In the genomic region with DNA sequence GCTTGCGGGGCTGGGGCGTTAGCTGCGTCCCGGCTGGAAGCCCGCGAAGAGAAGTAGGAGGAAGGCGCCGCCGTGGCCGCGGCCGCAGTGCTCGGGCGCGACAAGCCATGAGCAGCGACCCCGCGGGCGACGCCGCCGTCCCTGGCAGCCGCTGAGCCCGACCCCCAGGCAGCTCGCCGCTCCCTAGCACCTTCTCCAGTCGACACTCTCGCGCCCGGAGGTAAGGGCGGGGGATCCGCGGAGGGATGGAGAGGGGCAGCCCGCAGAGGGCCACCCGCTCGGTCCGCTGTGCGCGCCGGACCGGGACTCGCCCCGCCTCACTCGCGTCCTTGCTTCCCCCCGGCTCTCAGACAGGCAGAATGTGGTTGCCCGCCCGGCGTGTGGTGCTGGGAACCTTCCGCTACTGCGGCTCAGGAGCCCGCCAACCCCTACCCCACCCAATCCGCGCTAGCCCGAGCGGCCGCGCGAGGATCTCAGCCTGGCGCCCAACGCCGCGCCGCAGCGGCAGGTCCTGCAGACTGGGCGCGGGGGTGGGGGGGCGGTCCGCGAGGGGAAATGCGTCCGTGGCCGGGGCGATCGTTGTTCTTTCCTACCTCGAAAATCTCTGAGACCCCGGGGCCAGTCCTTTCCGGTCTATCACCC, we compare ENCODE assay signal across 8 cellular contexts. TPM values are rescaled to one million over a fixed set of nuclear protein-coding genes. Genes with fewer than 3 reads are reported as not detected.
DNase-seq lines count a peak whose midpoint lies in the region; ATAC-seq and TF ChIP-seq lines count a peak whose summit lies in the region.

A gene (plus strand): TSS at position 18 of the 642 bp plus-strand sequence. CDS start 53,354 bp downstream, outside the sequence.

- CTCF ChIA-PET in A673 (lab: Charles Lee): interaction anchor here (1.8 kb wide), 1 partner anchor 129 kb away, joined by 8 read pairs; no protein-coding TSS in a partner anchor

- POLR2A ChIA-PET in A673 (lab: Charles Lee; ENCODE audit: low non-redundant PET): no interaction called here

- peak; percentile 81 for DNase-seq in A673 (ENCODE audit: low spot score)
- DNase-seq in NCI-H146 (lab: John Stamatoyannopoulos, UW): peak; percentile 84
- peak; percentile 42 for DNase-seq in activated CD4-positive, alpha-beta T cell treated with anti-CD3 and anti-CD28 coated beads for 1 hour
- peak; percentile 62 to 92 for DNase-seq in left lung
- peak in 2 of 3 donors; percentile 37 to 45 for DNase-seq in stimulated activated CD4-positive, alpha-beta T cell treated with anti-CD3 and anti-CD28 coated beads, TNF-alpha, amount 100 ng/mL, for 48 hours (ENCODE audit: low read depth in 3 of 3)

- intact Hi-C loops in A673 (cut with micrococcal nuclease; ENCODE audit: unreplicated experiment) (loop anchor here (5.0 to 10.0 kb wide), 2 partner anchors 84 to 352 kb away; no protein-coding TSS in a partner anchor), left lung (cut with DNase I) (loop anchor here in 1 of 2 donors (5.0 kb wide), 2 partner anchors 129 to 354 kb away; no protein-coding TSS in a partner anchor)

- TF ChIP-seq CTCF in A673 (conservative IDR thresholded peaks at IDR 0.05; ENCODE audit: low read depth, low read length) (no peak), left lung (IDR thresholded peaks at IDR 0.05) (peak in 1 of 2 donors; percentile 4)

- TF ChIP-seq POLR2A in GM15510 (IDR thresholded peaks at IDR 0.05; ENCODE audit: borderline replicate concordance, extremely low read depth, insufficient read length): peak; percentile 17

- H3K4me3 ChIP-seq in A673 (ENCODE audit: low read depth, low read length, poor library complexity, severe bottlenecking): peak within 1 kb of the TSS; percentile 94
- H3K4me3 ChIP-seq in left lung: peak within 1 kb of the TSS; percentile 90 to 96

- BruUV-seq in A673 (replicated peaks; lab: Mats Ljungman, UMichigan): no TSS peak

- peaks cover 8% of the 10 kb centered on the region for H3K4me1 ChIP-seq in A673 (ENCODE audit: insufficient read depth, low read length, poor library complexity, severe bottlenecking)
- H3K4me1 ChIP-seq in left lung: peaks cover 5 to 52% of the 10 kb centered on the region in 2 donors

- H3K27me3 ChIP-seq in A673 (replicated peaks; ENCODE audit: insufficient read depth, low read depth, low read length, poor library complexity) (no peaks in the 10 kb centered on the region), left lung (no peaks in the 10 kb centered on the region)

- peak within 1 kb of the TSS; percentile 79 for H3K27ac ChIP-seq in A673 (ENCODE audit: low read depth, low read length, poor library complexity, severe bottlenecking)
- H3K27ac ChIP-seq in cingulate gyrus (ENCODE audit: low read depth, low read length): peak within 1 kb of the TSS; percentile 94
- peak within 1 kb of the TSS; percentile 87 to 91 for H3K27ac ChIP-seq in left lung

- H3K36me3 ChIP-seq in A673 (ENCODE audit: insufficient read depth, low read length, poor library complexity, severe bottlenecking) (no peaks in the 10 kb centered on the region), left lung (no peaks in the 10 kb centered on the region)

- no peaks in the 10 kb centered on the region for H3K9me3 ChIP-seq in A673 (ENCODE audit: low read depth, low read length, poor library complexity, severe bottlenecking)
- no peaks in the 10 kb centered on the region for H3K9me3 ChIP-seq in left lung

- ATAC-seq in HG02840 (IDR thresholded peaks at IDR 0.05; ENCODE audit: low FRiP score, unreplicated experiment): peak; percentile 42
- ATAC-seq in left lung: peak; percentile 77

RNA-seq across cellular contexts. Expression of the gene that starts here (rescaled TPM):
- total RNA-seq in A673 (2021): 5.6 and 6.9 TPM in 2 replicates
- total RNA-seq in left lung: 10 to 100 TPM; 11.4 to 11.6 TPM

Comparison
In these comparisons a context has a peak if more than half of its experiments do, and no peak if none do; other contexts are left out.
1. Peak in every context shown above with its lines: DNase-seq, ATAC-seq, H3K4me3 ChIP-seq and H3K27ac ChIP-seq.